ENCODE assay signal across 28 cellular contexts in the genomic region with DNA sequence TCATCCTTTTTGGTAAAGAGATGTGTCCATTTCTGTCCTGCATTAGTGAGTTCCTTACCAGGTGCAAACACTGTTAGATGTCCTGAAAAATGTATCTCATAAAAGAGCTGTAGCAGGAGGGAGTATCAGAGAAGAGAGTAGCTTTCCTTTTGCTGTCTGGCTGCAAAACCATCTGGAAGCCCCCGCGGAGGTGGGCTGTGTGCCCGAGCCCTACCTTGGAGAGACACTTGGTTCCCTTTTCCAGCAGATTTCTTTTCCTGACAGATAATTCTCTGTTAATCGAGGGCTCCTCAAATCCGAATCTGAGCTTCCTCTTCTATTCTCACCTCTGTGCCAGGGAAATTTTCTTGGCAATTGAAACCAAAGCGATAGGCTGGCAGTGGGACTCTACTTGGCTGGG.
"Had no signal": no experiment of that assay in that cellular context is flagged by ENCODE, and none has a peak within 500 bp of the region (broad histone marks: within the 10 kb centered on the region; RNA-seq: fewer than 3 reads in every experiment).

No MANE protein-coding gene starts in this region.

- H3K27ac ChIP-seq: stomach, suprapubic skin, testis, thoracic aorta, thyroid gland, tibial artery, tibial nerve, transverse colon, upper lobe of left lung, upper lobe of right lung, uterus, vagina had no signal

- H3K27ac Mint-ChIP-seq: stimulated activated effector memory CD8-positive, alpha-beta T cell treated with anti-CD3 and anti-CD28 coated beads, Interleukin-12 subunit alpha, Interleukin-12 subunit beta, amount 100 ng/mL, for 72 hours; stimulated activated memory B cell treated with anti-CD40 and anti-IgM and Interleukin-4, amounts not matched to agents 10 μg/mL and 1 μg/mL and 100 μg/mL, for 72 hours; stimulated activated naive B cell treated with anti-CD40 and anti-IgM and Interleukin-4, amounts not matched to agents 10 μg/mL and 1 μg/mL and 100 μg/mL, for 72 hours; stimulated activated naive CD8-positive, alpha-beta T cell treated with anti-CD3 and anti-CD28 coated beads, Interleukin-15, Interleukin-2, amounts not matched to agents 100 ng/mL and 50 ng/mL, for 24 hours; type B pancreatic cell had no signal

- DNase-seq: stimulated activated CD4-positive, alpha-beta T cell treated with anti-CD3 and anti-CD28 coated beads, Interleukin-2, amount 100 ng/mL, for 48 hours; stimulated activated CD4-positive, alpha-beta T cell treated with anti-CD3 and anti-CD28 coated beads, Interleukin-4, amount 100 ng/mL, for 1 hour; stimulated activated CD4-positive, alpha-beta T cell treated with anti-CD3 and anti-CD28 coated beads, Interleukin-4, amount 100 ng/mL, for 24 hours; stimulated activated CD4-positive, alpha-beta T cell treated with anti-CD3 and anti-CD28 coated beads, Interleukin-4, amount 100 ng/mL, for 4 hours; stimulated activated CD8-positive, alpha-beta memory T cell treated with anti-CD3 and anti-CD28 coated beads, Interleukin-4, amount 100 ng/mL, for 48 hours; stimulated activated naive B cell treated with anti-CD40 and anti-IgM and Interleukin-4, amounts not matched to agents 10 μg/mL and 1 μg/mL and 100 μg/mL, for 72 hours; stimulated activated naive CD4-positive, alpha-beta T cell; stimulated activated naive CD4-positive, alpha-beta T cell treated with Interleukin-2 at 50 U/mL for 16 hours; stimulated activated naive CD8-positive, alpha-beta T cell treated with anti-CD3 and anti-CD28 coated beads, Interleukin-15, amount 100 ng/mL, for 72 hours; stimulated activated naive CD8-positive, alpha-beta T cell treated with anti-CD3 and anti-CD28 coated beads, Interleukin-15, Interleukin-2, amounts not matched to agents 100 U/mL and 50 U/mL, for 24 hours; stomach; testis; thyroid gland; tibial artery; transverse colon; trophoblast cell; upper lobe of left lung; upper lobe of right lung; uterus had no signal

- H3K9me3 ChIP-seq: testis, thyroid gland, uterus had no signal

- H3K4me1 Mint-ChIP-seq: stimulated activated effector memory CD8-positive, alpha-beta T cell treated with anti-CD3 and anti-CD28 coated beads, Interleukin-12 subunit alpha, Interleukin-12 subunit beta, amount 100 ng/mL, for 72 hours; stimulated activated memory B cell treated with anti-CD40 and anti-IgM and Interleukin-4, amounts not matched to agents 10 μg/mL and 1 μg/mL and 100 μg/mL, for 72 hours; stimulated activated naive B cell treated with anti-CD40 and anti-IgM and Interleukin-4, amounts not matched to agents 10 μg/mL and 1 μg/mL and 100 μg/mL, for 72 hours; stimulated activated naive CD8-positive, alpha-beta T cell treated with anti-CD3 and anti-CD28 coated beads, Interleukin-15, amount 100 ng/mL, for 72 hours had no signal

- H3K36me3 ChIP-seq: stomach, suprapubic skin, thoracic aorta, thyroid gland, tibial artery, tibial nerve, transverse colon, upper lobe of left lung, upper lobe of right lung, uterus, vagina had no signal

- H3K36me3 Mint-ChIP-seq: stimulated activated effector memory CD8-positive, alpha-beta T cell treated with anti-CD3 and anti-CD28 coated beads, Interleukin-12 subunit alpha, Interleukin-12 subunit beta, amount 100 ng/mL, for 72 hours had no signal

- H3K27me3 Mint-ChIP-seq: stimulated activated memory B cell treated with anti-CD40 and anti-IgM and Interleukin-4, amounts not matched to agents 10 μg/mL and 1 μg/mL and 100 μg/mL, for 72 hours; stimulated activated naive B cell treated with anti-CD40 and anti-IgM and Interleukin-4, amounts not matched to agents 10 μg/mL and 1 μg/mL and 100 μg/mL, for 72 hours; stimulated activated naive CD8-positive, alpha-beta T cell treated with anti-CD3 and anti-CD28 coated beads, Interleukin-15, amount 100 ng/mL, for 72 hours; stimulated activated naive CD8-positive, alpha-beta T cell treated with anti-CD3 and anti-CD28 coated beads, Interleukin-15, Interleukin-2, amounts not matched to agents 100 ng/mL and 50 ng/mL, for 24 hours; type B pancreatic cell had no signal

- H3K4me3 Mint-ChIP-seq: stimulated activated effector memory CD8-positive, alpha-beta T cell treated with anti-CD3 and anti-CD28 coated beads, Interleukin-12 subunit alpha, Interleukin-12 subunit beta, amount 100 ng/mL, for 72 hours; stimulated activated memory B cell treated with anti-CD40 and anti-IgM and Interleukin-4, amounts not matched to agents 10 μg/mL and 1 μg/mL and 100 μg/mL, for 72 hours; stimulated activated naive B cell treated with anti-CD40 and anti-IgM and Interleukin-4, amounts not matched to agents 10 μg/mL and 1 μg/mL and 100 μg/mL, for 72 hours; stimulated activated naive CD8-positive, alpha-beta T cell treated with anti-CD3 and anti-CD28 coated beads, Interleukin-15, amount 100 ng/mL, for 72 hours; stimulated activated naive CD8-positive, alpha-beta T cell treated with anti-CD3 and anti-CD28 coated beads, Interleukin-15, Interleukin-2, amounts not matched to agents 100 ng/mL and 50 ng/mL, for 24 hours; type B pancreatic cell had no signal

- H3K27me3 ChIP-seq: stomach, suprapubic skin, testis, thyroid gland, tibial artery, tibial nerve, transverse colon, upper lobe of left lung, upper lobe of right lung, uterus, vagina had no signal

- H3K4me1 ChIP-seq: stomach, suprapubic skin, thyroid gland, tibial artery, tibial nerve, transverse colon, upper lobe of left lung, upper lobe of right lung, uterus, vagina had no signal

- H3K4me3 ChIP-seq: stomach, suprapubic skin, testis, thoracic aorta, thyroid gland, tibial artery, tibial nerve, transverse colon, upper lobe of left lung, upper lobe of right lung, uterus, vagina had no signal

- FAIRE-seq: urothelium cell line had no signal
